In the genomic region with DNA sequence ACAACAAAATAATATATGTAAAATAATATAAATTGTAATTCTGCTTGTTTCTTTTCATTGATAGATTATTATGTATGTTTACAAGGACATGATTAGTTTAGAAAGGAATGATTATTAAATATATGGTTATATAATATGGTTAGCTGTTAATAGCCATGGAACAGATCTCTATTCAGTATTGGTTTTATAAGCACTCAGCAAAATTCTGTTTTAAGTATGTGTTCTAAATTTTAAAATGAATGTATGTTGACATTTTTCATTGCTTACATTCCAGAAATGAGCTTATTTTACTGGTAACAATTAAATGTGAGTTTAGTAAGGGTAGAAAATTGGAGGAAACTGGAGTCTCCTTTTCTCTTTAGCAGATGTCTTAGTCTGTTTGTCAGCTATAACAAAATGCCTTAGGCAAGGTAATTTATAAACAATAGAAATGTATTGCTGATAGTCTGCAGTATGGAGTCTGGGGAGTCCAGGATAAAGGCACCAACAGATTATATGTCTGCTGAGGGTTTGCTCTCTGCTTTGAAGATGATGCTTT, we compare ENCODE assay signal across 2 cellular contexts.
TF ChIP-seq lines count a peak whose summit lies in the region.

No MANE protein-coding gene starts in this region.

TF ChIP-seq in GM23338, 12 proteins besides CTCF, POLR2A, EP300 and RAD21:
- TF ChIP-seq STAT1 (IDR thresholded peaks at IDR 0.05; ENCODE audit: unreplicated experiment) (no peak), POLR2AphosphoS5 (IDR thresholded peaks at IDR 0.05; ENCODE audit: low read depth) (no peak), JUNB (IDR thresholded peaks at IDR 0.05; ENCODE audit: unreplicated experiment) (no peak), ZNF331 (CRISPR knock-in tag; IDR thresholded peaks at IDR 0.05; ENCODE audit: low read depth) (no peak), NANOG (IDR thresholded peaks at IDR 0.05; ENCODE audit: borderline replicate concordance) (no peak)
- TF ChIP-seq, protein P1, sequence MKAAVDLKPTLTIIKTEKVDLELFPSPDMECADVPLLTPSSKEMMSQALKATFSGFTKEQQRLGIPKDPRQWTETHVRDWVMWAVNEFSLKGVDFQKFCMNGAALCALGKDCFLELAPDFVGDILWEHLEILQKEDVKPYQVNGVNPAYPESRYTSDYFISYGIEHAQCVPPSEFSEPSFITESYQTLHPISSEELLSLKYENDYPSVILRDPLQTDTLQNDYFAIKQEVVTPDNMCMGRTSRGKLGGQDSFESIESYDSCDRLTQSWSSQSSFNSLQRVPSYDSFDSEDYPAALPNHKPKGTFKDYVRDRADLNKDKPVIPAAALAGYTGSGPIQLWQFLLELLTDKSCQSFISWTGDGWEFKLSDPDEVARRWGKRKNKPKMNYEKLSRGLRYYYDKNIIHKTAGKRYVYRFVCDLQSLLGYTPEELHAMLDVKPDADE (IDR thresholded peaks at IDR 0.05), result no peak

TF ChIP-seq in K562, 482 proteins besides CTCF, POLR2A, EP300 and RAD21:
- TF ChIP-seq C11orf30 (IDR thresholded peaks at IDR 0.05; ENCODE audit: low read depth), result peak; percentile 61
- no peak for TF ChIP-seq CBFB (CRISPR knock-in tag; IDR thresholded peaks at IDR 0.05)
- TF ChIP-seq ZNF316 (IDR thresholded peaks at IDR 0.05), result peak; percentile 76
TF ChIP-seq in K562: peak in this region for 2.
